Comparison of ENCODE assay signal across 26 cellular contexts in the genomic region with DNA sequence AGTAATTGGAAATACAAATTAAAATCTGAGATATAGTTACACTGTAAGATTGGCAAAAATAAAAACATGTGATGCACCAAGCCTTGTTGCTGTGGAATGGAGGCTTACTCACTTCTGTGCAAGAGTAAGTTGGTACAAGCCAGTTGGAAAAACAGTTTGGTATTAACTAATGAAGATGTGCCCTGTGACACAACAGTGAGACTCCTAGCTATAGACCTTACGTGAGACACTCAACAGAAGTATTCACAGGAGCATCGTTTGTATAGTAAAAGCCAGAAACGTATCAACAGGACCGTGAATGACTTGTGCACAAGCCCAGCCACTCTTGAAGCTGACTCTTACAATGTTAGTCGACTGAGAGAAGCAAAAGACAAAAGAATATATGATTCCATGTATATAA. TPM values are rescaled to one million over a fixed set of nuclear protein-coding genes. Genes with fewer than 3 reads are reported as not detected.
"Had no signal": no experiment of that assay in that cellular context is flagged by ENCODE, and none has a peak within 500 bp of the region (broad histone marks: within the 10 kb centered on the region; RNA-seq: fewer than 3 reads in every experiment).

No MANE protein-coding gene starts in this region.

- H3K9me3 ChIP-seq: breast epithelium, MG63 had no signal

- DNase-seq: activated B cell treated with CpG ODN at 0.5 μM for 24 hours; activated CD4-positive, alpha-beta T cell treated with anti-CD3 and anti-CD28 coated beads for 1 hour; activated CD4-positive, alpha-beta T cell treated with anti-CD3 and anti-CD28 coated beads, Interleukin-2, amount 10 ng/mL, durations not matched to agents 24 days and 14 days; activated CD4-positive, alpha-beta T cell treated with anti-CD3 and anti-CD28 coated beads, Interleukin-2, amount 50 U/mL, for 48 hours; activated gamma-delta T cell; activated naive CD4-positive, alpha-beta T cell treated with anti-CD3 and anti-CD28 coated beads for 36 hours; aorta; central memory CD4-positive, alpha-beta T cell; MG63; MV-4-11; NCI-H1092 treated with DMSO at 0.1 percent for 48 hours; NCI-H1417 treated with DMSO at 0.1 percent for 48 hours; NCI-H1694; NCI-H2029; NCI-H2107; NCI-H2171 treated with DMSO at 0.1 percent for 48 hours; NCI-H226; NCI-H526; NCI-H82; SIG-M5; T-helper 2 cell; T1000 had no signal

- FAIRE-seq: TTC549 had no signal

- H3K4me1 Mint-ChIP-seq: activated B cell treated with CpG ODN at 0.5 μM for 24 hours had no signal

- H3K27me3 Mint-ChIP-seq: activated B cell treated with CpG ODN at 0.5 μM for 24 hours; activated CD4-positive, alpha-beta T cell treated with anti-CD3 and anti-CD28 coated beads, Interleukin-2, amount 10 ng/mL, durations not matched to agents 24 days and 14 days had no signal

- H3K9me3 Mint-ChIP-seq: activated B cell treated with CpG ODN at 0.5 μM for 24 hours; activated CD4-positive, alpha-beta T cell treated with anti-CD3 and anti-CD28 coated beads, Interleukin-2, amount 10 ng/mL, durations not matched to agents 24 days and 14 days; activated naive CD4-positive, alpha-beta T cell treated with anti-CD3 and anti-CD28 coated beads for 36 hours had no signal

- H3K4me1 ChIP-seq: breast epithelium had no signal

- H3K27ac ChIP-seq: breast epithelium, KMS-11 had no signal

- H3K27ac Mint-ChIP-seq: activated B cell treated with CpG ODN at 0.5 μM for 24 hours; activated CD4-positive, alpha-beta T cell treated with anti-CD3 and anti-CD28 coated beads, Interleukin-2, amount 10 ng/mL, durations not matched to agents 24 days and 14 days had no signal

- H3K4me2 ChIP-seq: KMS-11 had no signal

- H3K27me3 ChIP-seq: breast epithelium, MG63 had no signal

- H3K4me3 ChIP-seq: breast epithelium, MG63 had no signal

- H3K4me3 Mint-ChIP-seq: activated B cell treated with CpG ODN at 0.5 μM for 24 hours; activated CD4-positive, alpha-beta T cell treated with anti-CD3 and anti-CD28 coated beads, Interleukin-2, amount 10 ng/mL, durations not matched to agents 24 days and 14 days; activated naive CD4-positive, alpha-beta T cell treated with anti-CD3 and anti-CD28 coated beads for 36 hours had no signal

RNA-seq across cellular contexts. Expression of a gene that starts 20.5 kb away (rescaled TPM):
- total RNA-seq: activated B cell treated with CpG ODN at 0.5 μM for 24 hours; activated CD4-positive, alpha-beta T cell treated with anti-CD3 and anti-CD28 coated beads, Interleukin-2, amount 10 ng/mL, durations not matched to agents 24 days and 14 days; activated naive CD4-positive, alpha-beta T cell treated with anti-CD3 and anti-CD28 coated beads for 36 hours; chondrocyte had no signal
